8 cellular contexts compared by ENCODE assay signal in the genomic region with DNA sequence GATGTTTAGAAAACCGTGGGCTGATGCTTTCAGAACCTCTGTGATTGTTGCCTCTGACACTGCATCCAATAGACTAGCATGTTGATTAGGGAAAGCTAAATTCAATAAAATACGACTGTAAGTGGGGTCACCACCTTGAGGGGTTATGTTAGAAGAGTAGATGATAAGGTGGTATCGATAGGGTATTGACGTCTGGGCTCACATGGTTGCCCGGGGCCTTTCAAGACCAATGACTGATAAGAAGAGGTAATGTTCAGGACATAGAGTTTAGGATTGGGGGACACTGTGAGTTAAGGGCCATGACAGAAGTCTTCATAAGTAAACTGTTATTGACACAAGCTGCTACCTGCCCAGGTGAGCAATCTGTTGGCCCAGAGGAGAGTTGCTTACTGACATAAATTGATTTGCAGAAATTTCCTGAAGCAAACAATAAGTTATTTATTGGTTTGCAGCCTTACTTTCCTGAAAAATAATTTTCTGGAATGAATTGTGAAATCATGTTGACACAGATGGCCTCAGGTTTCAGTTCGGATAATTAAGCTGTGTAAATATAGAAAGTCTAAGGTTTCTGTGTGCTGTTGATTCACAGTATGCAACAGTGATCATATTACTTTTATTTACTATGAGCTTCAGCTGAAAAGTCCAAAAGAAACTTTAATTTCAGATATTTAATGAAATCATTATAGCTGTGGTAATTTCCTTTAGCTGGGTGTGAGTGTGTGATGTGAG.
DNase-seq lines count a peak whose midpoint lies in the region; TF ChIP-seq lines count a peak whose summit lies in the region.
"Not testable (repeated sequence)": the region's sequence is repeated elsewhere in the genome, so short reads cannot be mapped to it uniquely, and the experiment has no call there.

No MANE protein-coding gene starts in this region.

- peak overlapping the region in 1 of 2 donors; percentile 75 for H3K9ac ChIP-seq in liver (ENCODE audit: low read depth in 1 of 2, low read length in 2 of 2)

- H3K36me3 Mint-ChIP-seq in activated naive CD8-positive, alpha-beta T cell treated with anti-CD3 and anti-CD28 coated beads for 36 hours = not testable (repeated sequence)

- peak overlapping the region; percentile 52 for H3K4me3 ChIP-seq in GM12865 (ENCODE audit: low read depth, low read length)
- H3K4me3 ChIP-seq in SJSA1 = peak overlapping the region; percentile 49
- peak overlapping the region; percentile 55 for H3K4me3 ChIP-seq in epithelial cell of proximal tubule (ENCODE audit: low read depth, low read length)
- peak overlapping the region; percentile 41 to 55 (median 45) for H3K4me3 ChIP-seq in liver (ENCODE audit: low read depth in 1 of 3, low read length in 3 of 3)

- H3K36me3 ChIP-seq in SJSA1; liver (ENCODE audit: control insufficient read depth in 4 of 4, insufficient read depth in 3 of 4, low read depth in 1 of 4, low read length in 3 of 4): not testable (repeated sequence)

- not testable (repeated sequence) for DNase-seq in GM12865 (ENCODE audit: low read depth); SJSA1 (ENCODE audit: low read depth in 1 of 2, low spot score in 2 of 2); activated naive CD8-positive, alpha-beta T cell treated with anti-CD3 and anti-CD28 coated beads for 36 hours; epithelial cell of proximal tubule (ENCODE audit: low read depth)
- DNase-seq in NCI-H1092 treated with DMSO at 0.1 percent for 48 hours (lab: John Stamatoyannopoulos, UW) (peak; percentile 27), renal cortical epithelial cell (ENCODE audit: low read depth) (peak; percentile 0)

- H3K9me3 ChIP-seq in SJSA1 (replicated peaks); liver (ENCODE audit: control insufficient read depth in 4 of 4, low read length in 3 of 4): not testable (repeated sequence)

- not testable (repeated sequence) for H3K27me3 ChIP-seq in SJSA1 (replicated peaks); liver (ENCODE audit: control insufficient read depth in 4 of 4, insufficient read depth in 4 of 4, low read length in 3 of 4)

- TF ChIP-seq RAD21 in liver (IDR thresholded peaks at IDR 0.05) = not testable (repeated sequence)

- peak overlapping the region; percentile 95 for H3K27ac ChIP-seq in 22Rv1
- not testable (repeated sequence) for H3K27ac ChIP-seq in SJSA1
- peak overlapping the region; percentile 75 to 94 for H3K27ac ChIP-seq in liver (ENCODE audit: low read depth in 1 of 2, low read length in 2 of 2)

- H3K4me3 Mint-ChIP-seq in activated naive CD8-positive, alpha-beta T cell treated with anti-CD3 and anti-CD28 coated beads for 36 hours = peak overlapping the region; percentile 87

- peak overlapping the region; percentile 75 for H3K27ac Mint-ChIP-seq in activated naive CD8-positive, alpha-beta T cell treated with anti-CD3 and anti-CD28 coated beads for 36 hours

- H3K4me1 Mint-ChIP-seq in activated naive CD8-positive, alpha-beta T cell treated with anti-CD3 and anti-CD28 coated beads for 36 hours = not testable (repeated sequence)

- not testable (repeated sequence) for H3K27me3 Mint-ChIP-seq in activated naive CD8-positive, alpha-beta T cell treated with anti-CD3 and anti-CD28 coated beads for 36 hours

- 27% methylated on average over 6 of the region's 6 CpGs for WGBS in liver

- H3K4me1 ChIP-seq in SJSA1 (replicated peaks); liver (ENCODE audit: control insufficient read depth in 4 of 4, insufficient read depth in 4 of 4, low read length in 3 of 4): not testable (repeated sequence)

- H3K9me3 Mint-ChIP-seq in activated naive CD8-positive, alpha-beta T cell treated with anti-CD3 and anti-CD28 coated beads for 36 hours = not testable (repeated sequence)

- TF ChIP-seq CTCF in 22Rv1 (IDR thresholded peaks at IDR 0.05); GM12865 (IDR thresholded peaks at IDR 0.05; ENCODE audit: insufficient read depth, low read depth, low read length, missing control alignments); epithelial cell of proximal tubule (conservative IDR thresholded peaks at IDR 0.05; ENCODE audit: low read depth, low read length); liver (IDR thresholded peaks at IDR 0.05; ENCODE audit: low read depth, low read length, missing input control): not testable (repeated sequence)

TF ChIP-seq in liver, 16 proteins besides CTCF, POLR2A, EP300 and RAD21:
- TF ChIP-seq JUND (IDR thresholded peaks at IDR 0.05) (peak in 1 of 2 donors; percentile 19), FOXA1 (IDR thresholded peaks at IDR 0.05) (peak; percentile 39), RXRA (IDR thresholded peaks at IDR 0.05) (peak; percentile 49 to 74), SP1 (IDR thresholded peaks at IDR 0.05) (peak; percentile 36), HNF4A (conservative IDR thresholded peaks at IDR 0.05) (peak; percentile 26 to 29), FOXA2 (IDR thresholded peaks at IDR 0.05) (peak; percentile 76)
